In the genomic region with DNA sequence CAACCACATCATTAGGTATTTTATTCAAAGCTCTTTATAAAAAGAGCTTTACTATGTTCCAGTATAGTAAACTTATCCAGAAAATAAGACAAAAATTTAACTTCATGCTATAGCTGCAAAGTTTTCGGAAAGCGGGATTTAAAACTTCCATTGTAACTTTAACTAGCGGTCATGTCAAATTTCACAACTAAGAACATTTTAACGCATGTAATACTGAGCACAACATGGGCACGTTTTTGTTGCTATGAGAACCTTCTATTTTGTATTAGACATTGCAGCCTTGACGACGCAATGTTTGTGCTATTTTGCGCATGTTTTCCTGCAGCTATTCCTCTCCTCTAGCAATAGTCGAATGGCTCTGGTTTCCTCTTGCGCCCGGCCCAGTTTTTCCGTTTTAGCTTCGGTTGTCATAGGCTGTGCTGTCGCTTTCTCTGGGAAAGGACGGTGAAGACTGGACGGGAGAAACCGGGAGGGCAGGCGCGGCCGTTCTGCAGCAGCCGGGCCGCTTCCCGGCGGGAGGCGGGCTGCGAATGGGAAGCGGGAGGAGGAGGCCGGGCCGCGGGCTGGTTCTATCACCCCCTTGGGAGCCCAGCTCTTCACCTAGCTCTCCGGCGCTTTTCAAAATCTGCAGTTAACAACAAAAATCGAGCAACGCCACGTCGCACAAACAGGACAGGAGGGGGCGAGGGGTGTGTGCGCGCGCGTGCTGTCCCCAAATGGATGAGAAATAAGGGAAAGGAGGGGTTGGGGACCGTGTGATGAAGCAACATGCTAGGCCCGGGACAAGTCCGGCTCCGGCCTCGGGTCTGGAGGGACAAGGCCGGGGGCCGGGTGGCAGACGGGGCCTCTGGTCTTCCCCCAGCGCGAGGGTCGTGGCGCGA, we compare ENCODE assay signal across 1 cellular context.
A peak's percentile ranks its signal among the peaks of the same experiment; 100 is the strongest.
TF ChIP-seq lines count a peak whose summit lies in the region.

No MANE protein-coding gene starts in this region.

TF ChIP-seq in Ishikawa, 13 proteins besides CTCF, POLR2A, EP300 and RAD21 (continued from another document):
- TF ChIP-seq, protein P1, sequence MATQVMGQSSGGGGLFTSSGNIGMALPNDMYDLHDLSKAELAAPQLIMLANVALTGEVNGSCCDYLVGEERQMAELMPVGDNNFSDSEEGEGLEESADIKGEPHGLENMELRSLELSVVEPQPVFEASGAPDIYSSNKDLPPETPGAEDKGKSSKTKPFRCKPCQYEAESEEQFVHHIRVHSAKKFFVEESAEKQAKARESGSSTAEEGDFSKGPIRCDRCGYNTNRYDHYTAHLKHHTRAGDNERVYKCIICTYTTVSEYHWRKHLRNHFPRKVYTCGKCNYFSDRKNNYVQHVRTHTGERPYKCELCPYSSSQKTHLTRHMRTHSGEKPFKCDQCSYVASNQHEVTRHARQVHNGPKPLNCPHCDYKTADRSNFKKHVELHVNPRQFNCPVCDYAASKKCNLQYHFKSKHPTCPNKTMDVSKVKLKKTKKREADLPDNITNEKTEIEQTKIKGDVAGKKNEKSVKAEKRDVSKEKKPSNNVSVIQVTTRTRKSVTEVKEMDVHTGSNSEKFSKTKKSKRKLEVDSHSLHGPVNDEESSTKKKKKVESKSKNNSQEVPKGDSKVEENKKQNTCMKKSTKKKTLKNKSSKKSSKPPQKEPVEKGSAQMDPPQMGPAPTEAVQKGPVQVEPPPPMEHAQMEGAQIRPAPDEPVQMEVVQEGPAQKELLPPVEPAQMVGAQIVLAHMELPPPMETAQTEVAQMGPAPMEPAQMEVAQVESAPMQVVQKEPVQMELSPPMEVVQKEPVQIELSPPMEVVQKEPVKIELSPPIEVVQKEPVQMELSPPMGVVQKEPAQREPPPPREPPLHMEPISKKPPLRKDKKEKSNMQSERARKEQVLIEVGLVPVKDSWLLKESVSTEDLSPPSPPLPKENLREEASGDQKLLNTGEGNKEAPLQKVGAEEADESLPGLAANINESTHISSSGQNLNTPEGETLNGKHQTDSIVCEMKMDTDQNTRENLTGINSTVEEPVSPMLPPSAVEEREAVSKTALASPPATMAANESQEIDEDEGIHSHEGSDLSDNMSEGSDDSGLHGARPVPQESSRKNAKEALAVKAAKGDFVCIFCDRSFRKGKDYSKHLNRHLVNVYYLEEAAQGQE (IDR thresholded peaks at IDR 0.05; ENCODE audit: low read depth): no peak
- TF ChIP-seq CREB1 (IDR thresholded peaks at IDR 0.05; ENCODE audit: low read depth) (no peak), CEBPB (IDR thresholded peaks at IDR 0.05) (peak; percentile 60; the same call in 1 of the 2 replicates), YY1 (IDR thresholded peaks at IDR 0.05; ENCODE audit: low read depth) (no peak), EGR1 (IDR thresholded peaks at IDR 0.05) (no peak)
